Comparison of ENCODE assay signal across 13 cellular contexts in the genomic region with DNA sequence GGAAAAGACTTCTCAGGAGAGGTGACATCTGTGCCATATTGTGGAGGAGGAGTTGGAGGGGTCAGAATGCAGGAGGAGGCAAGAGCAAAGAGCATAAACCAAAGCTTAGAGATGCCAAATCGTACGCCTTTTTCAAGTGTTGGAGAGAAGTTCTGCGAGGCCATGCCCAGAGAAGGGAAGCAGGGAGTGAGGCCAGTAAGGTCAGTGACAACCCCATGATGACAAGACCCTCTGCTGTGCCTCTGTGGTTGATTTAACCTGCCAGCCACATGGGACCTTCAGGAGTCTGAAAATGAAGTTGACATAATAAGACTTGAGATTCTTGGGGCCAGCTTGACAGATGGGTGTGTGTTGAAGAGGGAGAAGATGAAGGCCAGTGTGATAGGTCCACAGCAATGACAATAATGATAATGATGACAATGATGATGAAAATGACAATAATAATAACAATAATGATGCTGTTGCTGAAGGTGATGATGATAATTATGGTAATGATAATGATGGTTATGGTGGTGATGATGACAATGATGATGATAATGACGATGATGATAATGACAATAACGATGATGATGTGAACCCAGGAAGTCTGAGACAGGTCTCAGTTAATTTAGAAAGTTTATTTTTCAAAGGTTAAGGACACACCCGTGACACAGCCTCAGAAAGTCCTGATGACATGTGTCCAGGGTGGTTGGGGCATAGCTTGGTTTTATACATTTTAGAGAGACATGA.
A peak's percentile ranks its signal among the peaks of the same experiment; 100 is the strongest.
DNase-seq lines count a peak whose midpoint lies in the region; ATAC-seq and TF ChIP-seq lines count a peak whose summit lies in the region.
"Had no signal": no experiment of that assay in that cellular context is flagged by ENCODE, and none has a peak within 500 bp of the region (broad histone marks: within the 10 kb centered on the region; RNA-seq: fewer than 3 reads in every experiment).

No MANE protein-coding gene starts in this region.

- no peaks in the 10 kb centered on the region for H3K36me3 Mint-ChIP-seq in chondrocyte (ENCODE audit: low read depth)
- H3K36me3 Mint-ChIP-seq in type B pancreatic cell: no peaks in the 10 kb centered on the region

- H3K9me3 Mint-ChIP-seq in chondrocyte (ENCODE audit: low read depth) (no peaks in the 10 kb centered on the region), type B pancreatic cell (no peaks in the 10 kb centered on the region)
- H3K9me3 Mint-ChIP-seq: GM23338 had no signal

- H3K4me1 Mint-ChIP-seq in chondrocyte (ENCODE audit: low read depth) (peaks cover 8% of the 10 kb centered on the region), type B pancreatic cell (ENCODE audit: unreplicated experiment) (peaks cover 4% of the 10 kb centered on the region)

- ATAC-seq in left lobe of liver (no peak), HG03196 (IDR thresholded peaks at IDR 0.05; ENCODE audit: unreplicated experiment) (no peak)
- ATAC-seq: GM23338 had no signal

- H3K27me3 Mint-ChIP-seq in chondrocyte (ENCODE audit: low read depth) (peaks cover 3% of the 10 kb centered on the region), type B pancreatic cell (no peaks in the 10 kb centered on the region)

- no peak overlapping the region for H3K4me3 Mint-ChIP-seq in chondrocyte (ENCODE audit: unreplicated experiment)
- H3K4me3 Mint-ChIP-seq in type B pancreatic cell: no peak overlapping the region
- H3K4me3 Mint-ChIP-seq: GM23338 had no signal

- H3K27ac Mint-ChIP-seq in chondrocyte (ENCODE audit: unreplicated experiment): no peak overlapping the region
- no peak overlapping the region for H3K27ac Mint-ChIP-seq in type B pancreatic cell
- H3K27ac Mint-ChIP-seq: GM23338 had no signal

- TF ChIP-seq CTCF in chondrocyte (IDR thresholded peaks at IDR 0.05) (no peak), type B pancreatic cell (conservative IDR thresholded peaks at IDR 0.05) (no peak)

- DNase-seq in activated CD8-positive, alpha-beta memory T cell treated with anti-CD3 and anti-CD28 coated beads for 24 hours: peak; percentile 19
- DNase-seq in activated CD8-positive, alpha-beta memory T cell treated with anti-CD3 and anti-CD28 coated beads, Interleukin-2, amount 50 U/mL, for 4 hours: no peak
- DNase-seq in chondrocyte (ENCODE audit: low spot score): peak; percentile 17
- DNase-seq in left lobe of liver (ENCODE audit: low spot score): peak; percentile 10
- DNase-seq in type B pancreatic cell (ENCODE audit: extremely low spot score, unreplicated experiment): peak; percentile 34
- no peak for DNase-seq in anterior cingulate cortex (lab: John Stamatoyannopoulos, UW)
- DNase-seq in iPS-NIHi11 (ENCODE audit: low spot score): no peak
- DNase-seq: 8988T, AML-193, DMS 273 treated with DMSO at 0.1 percent for 48 hours, H7 had no signal

Comparison
In these comparisons a context has a peak if more than half of its experiments do, and no peak if none do; other contexts are left out.
1. DNase-seq: peak in activated CD8-positive, alpha-beta memory T cell treated with anti-CD3 and anti-CD28 coated beads for 24 hours (single experiment), chondrocyte (single experiment), left lobe of liver (single experiment) and type B pancreatic cell (single experiment); none in activated CD8-positive, alpha-beta memory T cell treated with anti-CD3 and anti-CD28 coated beads, Interleukin-2, amount 50 U/mL, for 4 hours (single experiment), anterior cingulate cortex (0 of 58) and iPS-NIHi11 (single experiment).